In the genomic region with DNA sequence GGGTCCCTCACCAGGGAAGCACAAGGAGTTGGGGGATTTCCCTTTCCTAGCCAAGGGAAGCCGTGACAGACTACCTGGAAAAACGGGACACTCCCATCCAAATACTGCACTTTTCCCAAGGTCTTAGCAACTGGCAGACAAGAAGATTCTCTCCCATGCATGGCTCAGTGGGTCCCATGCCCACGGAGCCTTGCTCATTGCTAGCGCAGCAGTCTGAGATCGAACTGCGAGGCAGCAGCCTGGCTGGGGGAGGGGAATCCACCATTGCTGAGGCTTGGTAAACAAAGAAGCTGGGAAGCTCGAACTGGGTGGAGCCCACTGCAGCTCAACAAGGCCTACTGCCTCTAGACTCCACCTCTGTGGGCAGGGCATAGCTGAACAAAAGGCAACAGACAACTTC, we compare ENCODE assay signal across 7 cellular contexts. TPM values are rescaled to one million over a fixed set of nuclear protein-coding genes. Genes with fewer than 3 reads are reported as not detected.
DNase-seq lines count a peak whose midpoint lies in the region; ATAC-seq, FAIRE-seq and TF ChIP-seq lines count a peak whose summit lies in the region.
"Not testable (repeated sequence)": the region's sequence is repeated elsewhere in the genome, so short reads cannot be mapped to it uniquely, and the experiment has no call there.

No MANE protein-coding gene starts in this region.

- not testable (repeated sequence) for H3K4me1 Mint-ChIP-seq in GM23338

- H3K27ac ChIP-seq in GM23338 (ENCODE audit: low read depth); K562 (ENCODE audit: extremely low read depth, low read depth, low read length): not testable (repeated sequence)

- CTCF ChIA-PET in K562 (lab: Yijun Ruan, JAX; ENCODE audit: low intra/inter-chr PET ratio), result not testable (repeated sequence)

- H3F3A ChIP-seq in GM23338 (replicated peaks; ENCODE audit: low read depth), result not testable (repeated sequence)

- not testable (repeated sequence) for H3K9me2 ChIP-seq in GM23338 (ENCODE audit: insufficient read depth)

- H3K36me3 Mint-ChIP-seq in GM23338 (ENCODE audit: low read depth), result peaks cover 58% of the 10 kb centered on the region

- not testable (repeated sequence) for H3K4me3 Mint-ChIP-seq in GM23338

- H3K4me1 ChIP-seq in GM23338 (ENCODE audit: insufficient read depth); K562 (replicated peaks in 1 of 2; ENCODE audit: control insufficient read depth in 2 of 2, insufficient read depth in 2 of 2, low read length in 2 of 2); iPS-15b (ENCODE audit: control insufficient read depth, insufficient read depth, low read length): not testable (repeated sequence)

- TF ChIP-seq POLR2A in K562 (conservative IDR thresholded peaks at IDR 0.05), result not testable (repeated sequence)

- not testable (repeated sequence) for H4K20me1 ChIP-seq in GM23338 (replicated peaks; ENCODE audit: insufficient read depth); K562 (replicated peaks; ENCODE audit: control insufficient read depth, insufficient read depth, low read length)

- not testable (repeated sequence) for H3K4me3 ChIP-seq in GM23338, K562
- H3K4me3 ChIP-seq in iPS-15b (ENCODE audit: low read depth, low read length), result peak overlapping the region; percentile 18

- H3K9me1 ChIP-seq in K562 (ENCODE audit: control insufficient read depth, insufficient read depth, low read length), result not testable (repeated sequence)

- peaks cover 26% of the 10 kb centered on the region for H3K79me2 ChIP-seq in GM23338 (replicated peaks; ENCODE audit: insufficient read depth)
- H3K79me2 ChIP-seq in K562 (ENCODE audit: control insufficient read depth, insufficient read depth, low read length), result not testable (repeated sequence)

- TF ChIP-seq RAD21 in K562 (CRISPR knock-in tag; conservative IDR thresholded peaks at IDR 0.05 in 1 of 2, IDR thresholded peaks at IDR 0.05 in 1 of 2), result not testable (repeated sequence)

- not testable (repeated sequence) for TF ChIP-seq EP300 in K562 (IDR thresholded peaks at IDR 0.05; ENCODE audit: low read length)

- H3K9me3 Mint-ChIP-seq in GM23338, result peaks cover 13% of the 10 kb centered on the region

- DNase-seq in GM23338 (ENCODE audit: low spot score), result peak; percentile 54
- DNase-seq in NCI-H2029 (lab: John Stamatoyannopoulos, UW), result peak; percentile 17
- peak in 1 of 4 experiments; percentile 11 for DNase-seq in K562 (ENCODE audit: extremely low read depth in 1 of 4, low spot score in 3 of 4)
- peak; percentile 47 for DNase-seq in globus pallidus (ENCODE audit: low spot score)
- DNase-seq in midbrain (lab: John Stamatoyannopoulos, UW), result peak; percentile 1
- peak; percentile 15 for DNase-seq in pons (ENCODE audit: low spot score)

- POLR2A ChIA-PET in K562 (lab: Yijun Ruan, JAX), result interaction anchor here (1.2 kb wide), 1 partner anchor 8 kb away, joined by 4 read pairs; no protein-coding TSS in a partner anchor

- not testable (repeated sequence) for H3K9ac ChIP-seq in K562 (ENCODE audit: insufficient read depth in 1 of 2, low read depth in 2 of 2, low read length in 2 of 2); iPS-15b (ENCODE audit: low read depth, low read length)

- H2AFZ ChIP-seq in GM23338, result not testable (repeated sequence)
- H2AFZ ChIP-seq in K562 (ENCODE audit: low read depth, low read length), result peak overlapping the region; percentile 40; the same call in 1 of the 2 replicates

- not testable (repeated sequence) for H3K27me3 Mint-ChIP-seq in GM23338 (ENCODE audit: insufficient read depth, low read depth, poor library complexity)

- peak overlapping the region; percentile 62; the same call in 1 of the 2 replicates for H3K27ac Mint-ChIP-seq in GM23338

- TF ChIP-seq CTCF in GM23338 (conservative IDR thresholded peaks at IDR 0.05; ENCODE audit: low read depth in 2 of 2); K562 (IDR thresholded peaks at IDR 0.05 in 2 of 3, conservative IDR thresholded peaks at IDR 0.05 in 1 of 3; ENCODE audit: insufficient read depth in 2 of 3, low read depth in 1 of 3, low read length in 3 of 3): not testable (repeated sequence)

- 58% methylated on average over 7 of the region's 7 CpGs for WGBS in K562 (ENCODE audit: insufficient coverage, low coverage, missing lambda C conversion rate)

- peak; percentile 55; the same call in 2 of the 3 replicates for ATAC-seq in GM23338
- ATAC-seq in K562, result not testable (repeated sequence)

- H3K4me2 ChIP-seq in GM23338; K562 (ENCODE audit: insufficient read depth, low read length): not testable (repeated sequence)

- BruUV-seq in K562 (replicated peaks; lab: Mats Ljungman, UMichigan), result not testable (repeated sequence)

- not testable (repeated sequence) for FAIRE-seq in K562 (lab: Jason Lieb, UNC)

- intact Hi-C loops in K562 (cut with micrococcal nuclease), result not testable (repeated sequence)

- in situ Hi-C loops in K562 (cut with MboI), result not testable (repeated sequence)

- not testable (repeated sequence) for H3K9me3 ChIP-seq in K562 (replicated peaks; ENCODE audit: control insufficient read depth, insufficient read depth, low read depth, low read length); iPS-15b (ENCODE audit: control insufficient read depth, insufficient read depth, low read length)

- H3K36me3 ChIP-seq in GM23338 (ENCODE audit: insufficient read depth); K562 (ENCODE audit: control insufficient read depth, insufficient read depth, low read length); iPS-15b (ENCODE audit: control insufficient read depth, insufficient read depth, low read length): not testable (repeated sequence)

- not testable (repeated sequence) for H3K27me3 ChIP-seq in GM23338 (ENCODE audit: insufficient read depth); K562 (ENCODE audit: control insufficient read depth in 2 of 2, insufficient read depth in 2 of 2, low read length in 2 of 2); iPS-15b (ENCODE audit: control insufficient read depth, insufficient read depth, low read length)

TF ChIP-seq in K562, 482 proteins besides CTCF, POLR2A, EP300 and RAD21:
- TF ChIP-seq FOXK2 (conservative IDR thresholded peaks at IDR 0.05 in 1 of 2, IDR thresholded peaks at IDR 0.05 in 1 of 2; ENCODE audit: low read depth in 2 of 2), result peak; percentile 47 to 48; a peak in 3 of 4 replicates

RNA-seq across cellular contexts. Expression of a gene that starts 37.8 kb away (rescaled TPM):
- 17.6 and 17.8 TPM in 2 replicates for total RNA-seq in GM23338 (2014; rRNA removed; shearing (Covaris generic))
- polyA plus RNA-seq in GM23338 (2016; fragmentation: Nextera tagmentation; extraction: Ambion mirVana) (5.5 and 6.2 TPM in 2 replicates), K562 (2011; rRNA removed) (1.7 and 2.7 TPM in 2 replicates), K562 (2014; fragmentation: Illumina TruSeq; extraction: Trizol) (2.6 and 2.8 TPM in 2 replicates), K562 (2014; fragmentation: Nextera tagmentation; extraction: Ambion mirVana) (1 to 10 TPM in 1 of 2 experiments, under 1 TPM in 1; 0.98 to 1.6 TPM), K562 (2014; rRNA removed) (1.4 and 1.6 TPM in 2 replicates)
- 1.6 and 5.9 TPM in 2 replicates for total RNA-seq in K562 (2011; cell fraction: chromatin; rRNA removed; ENCODE audit: low replicate concordance)
- total RNA-seq in K562 (2011; cell fraction: nucleolus; rRNA removed), result 0.83 and 1.6 TPM in 2 replicates
- total RNA-seq in K562 (2011; cell fraction: nucleoplasm; rRNA removed), result 2.6 and 3.9 TPM in 2 replicates
- total RNA-seq in K562 (2014; rRNA removed) (2.5 and 2.6 TPM in 2 replicates), K562 (2014; rRNA removed; fragmentation: Illumina TruSeq; extraction: Trizol) (4.2 and 4.9 TPM in 2 replicates), K562 (2015; rRNA removed; fragmentation: Illumina TruSeq; extraction: Trizol) (4.4 and 4.8 TPM in 2 replicates), K562 (2021) (3.5 and 3.6 TPM in 2 replicates)
- polyA plus RNA-seq in K562 (2011; cell fraction: cytosol; rRNA removed), result 0.60 and 0.78 TPM in 2 replicates
- polyA plus RNA-seq in K562 (2011; cell fraction: nucleus; rRNA removed), result 0.82 and 1.0 TPM in 2 replicates
- polyA plus RNA-seq in K562 (2012), result 2.3 TPM in 2 replicates
- 4.7 TPM in 2 replicates for polyA minus RNA-seq in K562 (2011; rRNA and poly(A)+ RNA removed)
- 2.0 and 2.2 TPM in 2 replicates for polyA minus RNA-seq in K562 (2011; cell fraction: cytosol; rRNA and poly(A)+ RNA removed)
- polyA minus RNA-seq in K562 (2011; cell fraction: nucleus; rRNA and poly(A)+ RNA removed), result 3.1 and 4.3 TPM in 2 replicates

RNA-seq across cellular contexts. Expression of a gene that starts 39.1 kb away (rescaled TPM):
- total RNA-seq in GM23338 (2014; rRNA removed; shearing (Covaris generic)), result 19.9 and 21.2 TPM in 2 replicates
- polyA plus RNA-seq in GM23338 (2016; fragmentation: Nextera tagmentation; extraction: Ambion mirVana), result 82.5 and 99.9 TPM in 2 replicates
- total RNA-seq in K562 (2011; cell fraction: chromatin; rRNA removed; ENCODE audit: low replicate concordance), result 8.9 and 14.9 TPM in 2 replicates
- 8.4 and 9.3 TPM in 2 replicates for total RNA-seq in K562 (2011; cell fraction: nucleolus; rRNA removed)
- 10.0 and 15.1 TPM in 2 replicates for total RNA-seq in K562 (2011; cell fraction: nucleoplasm; rRNA removed)
- total RNA-seq in K562 (2014; rRNA removed), result 35.8 and 42.3 TPM in 2 replicates
- total RNA-seq in K562 (2014; rRNA removed; fragmentation: Illumina TruSeq; extraction: Trizol), result 118 and 129 TPM in 2 replicates
- total RNA-seq in K562 (2015; rRNA removed; fragmentation: Illumina TruSeq; extraction: Trizol), result 115 and 129 TPM in 2 replicates
- total RNA-seq in K562 (2021), result 82.7 and 97.1 TPM in 2 replicates
- polyA plus RNA-seq in K562 (2011; rRNA removed), result 108 and 156 TPM in 2 replicates
- polyA plus RNA-seq in K562 (2011; cell fraction: cytosol; rRNA removed), result 21.2 and 32.9 TPM in 2 replicates
- polyA plus RNA-seq in K562 (2011; cell fraction: nucleus; rRNA removed), result 17.1 and 32.1 TPM in 2 replicates
- polyA plus RNA-seq in K562 (2012), result 51.7 and 82.4 TPM in 2 replicates
- 102 and 115 TPM in 2 replicates for polyA plus RNA-seq in K562 (2014; fragmentation: Illumina TruSeq; extraction: Trizol)
- 100 to 1,000 TPM; 308 to 342 TPM for polyA plus RNA-seq in K562 (2014; fragmentation: Nextera tagmentation; extraction: Ambion mirVana)
- polyA plus RNA-seq in K562 (2014; rRNA removed), result 68.1 and 71.0 TPM in 2 replicates
- 36.3 and 44.9 TPM in 2 replicates for polyA minus RNA-seq in K562 (2011; rRNA and poly(A)+ RNA removed)
- 8.9 and 24.4 TPM in 2 replicates for polyA minus RNA-seq in K562 (2011; cell fraction: cytosol; rRNA and poly(A)+ RNA removed)
- polyA minus RNA-seq in K562 (2011; cell fraction: nucleus; rRNA and poly(A)+ RNA removed), result 6.5 and 8.2 TPM in 2 replicates
